In the genomic region with DNA sequence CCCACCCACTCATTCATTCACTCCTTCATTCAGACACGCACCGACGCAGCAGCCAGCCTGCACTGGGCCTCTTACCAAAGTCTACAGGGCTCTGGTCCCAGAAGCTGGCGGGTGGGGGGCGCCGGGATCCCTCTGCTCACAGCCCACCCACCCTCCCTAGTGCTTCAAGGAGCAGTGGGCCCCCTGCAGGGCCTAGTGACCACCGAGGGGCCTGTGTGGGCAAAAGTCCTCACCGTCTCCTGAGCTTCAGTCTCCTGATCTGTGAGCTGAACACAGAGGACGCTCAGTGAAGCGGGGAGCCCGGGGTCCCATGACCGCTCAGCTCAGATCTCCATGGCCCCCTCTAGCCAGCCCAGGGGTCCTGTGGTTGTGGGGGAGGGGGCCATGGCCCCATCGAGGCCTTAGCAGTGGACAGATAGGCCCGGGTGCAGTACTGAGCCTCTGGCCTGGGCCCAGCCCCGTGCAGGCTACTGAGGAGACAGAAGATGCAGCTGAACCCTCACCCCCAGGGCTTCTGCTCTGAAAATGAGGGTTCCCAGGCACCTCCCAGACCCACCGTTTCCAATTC, we compare ENCODE assay signal across 1 cellular context.
A peak's percentile ranks its signal among the peaks of the same experiment; 100 is the strongest.
TF ChIP-seq lines count a peak whose summit lies in the region.

No MANE protein-coding gene starts in this region.

TF ChIP-seq in K562, 482 proteins besides CTCF, POLR2A, EP300 and RAD21:
- no peak for TF ChIP-seq SMARCA4 (IDR thresholded peaks at IDR 0.05)
- 0 out of 2 replicates have a peak, but pooled peaks have one; percentile 21 for TF ChIP-seq POLR2G (IDR thresholded peaks at IDR 0.05; ENCODE audit: low read depth, low read length)
